21 cellular contexts compared by ENCODE assay signal in the genomic region with DNA sequence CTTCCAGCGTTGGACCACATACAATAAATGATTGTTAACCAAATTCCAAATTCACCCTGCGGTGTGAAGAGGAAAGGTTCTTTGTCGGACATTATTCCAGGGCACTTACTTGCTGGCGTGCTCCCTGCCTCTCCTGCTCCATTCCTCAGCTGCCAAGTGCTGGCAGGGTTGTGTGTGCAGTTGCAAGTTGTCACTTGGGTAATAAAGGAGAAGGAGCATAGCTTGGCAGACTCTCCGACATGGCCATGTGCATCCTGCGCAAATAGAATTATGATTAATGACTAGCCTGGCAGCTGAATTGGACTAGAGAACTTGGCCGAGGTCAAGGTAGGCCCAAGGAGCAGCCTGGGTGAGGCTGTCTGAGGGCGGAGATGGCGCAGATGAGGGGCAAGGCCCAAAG.
DNase-seq lines count a peak whose midpoint lies in the region; ATAC-seq, FAIRE-seq and TF ChIP-seq lines count a peak whose summit lies in the region.
"Had no signal": no experiment of that assay in that cellular context is flagged by ENCODE, and none has a peak within 500 bp of the region (broad histone marks: within the 10 kb centered on the region; RNA-seq: fewer than 3 reads in every experiment).

No MANE protein-coding gene starts in this region.

- no peak overlapping the region for H3K4me3 ChIP-seq in effector memory CD4-positive, alpha-beta T cell (ENCODE audit: insufficient read depth, low read depth, low read length, poor library complexity, severe bottlenecking)

- no peaks in the 10 kb centered on the region for H3K27me3 Mint-ChIP-seq in endothelial cell (ENCODE audit: unreplicated experiment)

- no peak overlapping the region for H3K27ac Mint-ChIP-seq in endothelial cell (ENCODE audit: unreplicated experiment)
- H3K27ac Mint-ChIP-seq: HFFc6 had no signal

- ATAC-seq in HG02870 (IDR thresholded peaks at IDR 0.05; ENCODE audit: unreplicated experiment) = no peak
- ATAC-seq: PC-3 had no signal

- no peaks in the 10 kb centered on the region for H3K36me3 ChIP-seq in effector memory CD4-positive, alpha-beta T cell (ENCODE audit: control insufficient read depth, insufficient read depth, low read length)

- no peak for TF ChIP-seq POLR2A in GM12891 (IDR thresholded peaks at IDR 0.05; ENCODE audit: low read depth, low read length)

- TF ChIP-seq CTCF in VCaP (conservative IDR thresholded peaks at IDR 0.05) (no peak), endothelial cell (IDR thresholded peaks at IDR 0.05; ENCODE audit: unreplicated experiment) (no peak)

- no peak overlapping the region for H3K4me3 Mint-ChIP-seq in endothelial cell (ENCODE audit: unreplicated experiment)
- H3K4me3 Mint-ChIP-seq: HFFc6, IgD-negative memory B cell had no signal

- no peaks in the 10 kb centered on the region for H3K9me3 Mint-ChIP-seq in endothelial cell (ENCODE audit: unreplicated experiment)

- no peaks in the 10 kb centered on the region for H3K4me1 ChIP-seq in effector memory CD4-positive, alpha-beta T cell (ENCODE audit: control insufficient read depth, insufficient read depth, low read length, poor library complexity, severe bottlenecking)

- FAIRE-seq in GM12891 (lab: Jason Lieb, UNC) = peak; percentile 45
- FAIRE-seq: GM19239, HTR-8/SVneo had no signal

- no peaks in the 10 kb centered on the region for H3K9me3 ChIP-seq in effector memory CD4-positive, alpha-beta T cell (ENCODE audit: control insufficient read depth, low read length)

- no peaks in the 10 kb centered on the region for H3K27me3 ChIP-seq in effector memory CD4-positive, alpha-beta T cell (replicated peaks; ENCODE audit: control insufficient read depth, insufficient read depth, low read length, poor library complexity, severe bottlenecking)

- H3K36me3 Mint-ChIP-seq in endothelial cell (ENCODE audit: low read depth, unreplicated experiment) = no peaks in the 10 kb centered on the region
- H3K36me3 Mint-ChIP-seq: IgD-negative memory B cell had no signal

- DNase-seq in GM12891 (ENCODE audit: insufficient read length, low spot score) (no peak), globus pallidus (ENCODE audit: low spot score) (peak; percentile 56), putamen (ENCODE audit: low spot score) (peak; percentile 38), endothelial cell (ENCODE audit: low spot score) (no peak)
- DNase-seq in effector memory CD4-positive, alpha-beta T cell = no peak
- DNase-seq: ACHN, AML-193, COR-L47, DMS153, HFFc6, NCI-H187, NCI-H345, NCI-H69, PC-3 had no signal

- H3K27ac ChIP-seq in VCaP = peak overlapping the region; percentile 64
- no peak overlapping the region for H3K27ac ChIP-seq in effector memory CD4-positive, alpha-beta T cell (ENCODE audit: insufficient read depth, low read length, poor library complexity, severe bottlenecking)
- H3K27ac ChIP-seq: HL-60, RWPE1 had no signal

- H3K4me1 Mint-ChIP-seq in endothelial cell (ENCODE audit: unreplicated experiment) = peaks cover 11% of the 10 kb centered on the region

TF ChIP-seq in GM12891, 5 proteins besides CTCF, POLR2A, EP300 and RAD21:
- TF ChIP-seq TAF1 (IDR thresholded peaks at IDR 0.05; ENCODE audit: low read depth, low read length) = no peak
- no peak for TF ChIP-seq POLR2AphosphoS5 (IDR thresholded peaks at IDR 0.05; ENCODE audit: low read depth, low read length)
- TF ChIP-seq PAX5 (IDR thresholded peaks at IDR 0.05; ENCODE audit: insufficient read depth, low read length, severe bottlenecking) = no peak
- TF ChIP-seq SPI1 (IDR thresholded peaks at IDR 0.05; ENCODE audit: low read depth, low read length) = no peak
TF ChIP-seq in GM12891: peak in this region for 0.

Comparison
In these comparisons a context has a peak if more than half of its experiments do, and no peak if none do; other contexts are left out.
1. DNase-seq: peak in globus pallidus (single experiment) and putamen (single experiment); none in GM12891 (single experiment), endothelial cell (single experiment) and effector memory CD4-positive, alpha-beta T cell (0 of 3).